Comparison of ENCODE assay signal across 26 cellular contexts in the genomic region with DNA sequence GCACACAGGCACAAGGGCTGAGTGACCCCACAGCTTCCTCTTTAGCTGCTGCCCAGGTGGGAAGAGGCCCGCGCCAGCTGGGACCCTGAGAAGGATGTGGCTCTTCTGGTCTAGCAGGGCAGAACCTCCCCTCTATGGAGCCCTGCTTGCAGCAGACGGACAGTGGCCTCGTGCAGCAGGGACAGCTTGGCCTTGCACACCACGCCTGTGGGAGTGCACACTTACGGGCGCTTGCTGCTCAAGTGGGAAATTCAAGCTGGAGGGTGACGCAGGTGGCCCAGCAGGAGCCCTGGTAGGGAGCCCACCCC.
"Had no signal": no experiment of that assay in that cellular context is flagged by ENCODE, and none has a peak within 500 bp of the region (broad histone marks: within the 10 kb centered on the region; RNA-seq: fewer than 3 reads in every experiment).

No MANE protein-coding gene starts in this region.

- H3K4me1 ChIP-seq: foreskin keratinocyte, gastroesophageal sphincter, heart left ventricle, lower lobe of right lung, parathyroid adenoma, prostate gland, right atrium auricular region, sigmoid colon, stomach, thyroid gland had no signal

- H3K27ac ChIP-seq: dorsolateral prefrontal cortex, epithelial cell of prostate, foreskin keratinocyte, gastroesophageal sphincter, heart left ventricle, hepatocyte, lower lobe of right lung, neutrophil, parathyroid adenoma, prostate gland, right atrium auricular region, sigmoid colon, stomach, thyroid gland had no signal

- H3K36me3 ChIP-seq: gastroesophageal sphincter, heart left ventricle, lower lobe of right lung, neutrophil, prostate gland, right atrium auricular region, sigmoid colon, stomach, thyroid gland had no signal

- H3K4me2 ChIP-seq: hepatocyte had no signal

- DNase-seq: effector CD8-positive, alpha-beta T cell; endodermal cell; foreskin keratinocyte; heart left ventricle; kidney glomerular epithelial cell; left ventricle myocardium superior; lower lobe of right lung; natural killer cell; stimulated activated CD4-positive, alpha-beta T cell treated with anti-CD3 and anti-CD28 coated beads, Interleukin-2, amount 100 ng/mL, for 24 hours; stimulated activated CD4-positive, alpha-beta T cell treated with anti-CD3 and anti-CD28 coated beads, Interleukin-4, amount 100 ng/mL, for 24 hours; stimulated activated naive CD4-positive, alpha-beta T cell treated with Interleukin-2 at 50 U/mL for 16 hours; stomach; thyroid gland; trophoblast cell had no signal

- ATAC-seq: esophagus mucosa; foreskin keratinocyte; gastroesophageal sphincter; heart left ventricle; left colon; left ventricle myocardium superior; lower lobe of right lung; natural killer cell; stimulated activated effector memory CD8-positive, alpha-beta T cell treated with anti-CD3 and anti-CD28 coated beads, Interleukin-12 subunit alpha, Interleukin-12 subunit beta, amount 100 ng/mL, for 72 hours had no signal

- H2AFZ ChIP-seq: hepatocyte, parathyroid adenoma had no signal

- H3K27me3 ChIP-seq: dorsolateral prefrontal cortex, foreskin keratinocyte, heart left ventricle, hepatocyte, neutrophil, right atrium auricular region, sigmoid colon, thyroid gland had no signal

- H3K9me3 ChIP-seq: gastroesophageal sphincter, heart left ventricle, lower lobe of right lung, neutrophil, prostate gland, right atrium auricular region, sigmoid colon, stomach, thyroid gland had no signal

- H3K4me3 ChIP-seq: dorsolateral prefrontal cortex, gastroesophageal sphincter, heart left ventricle, hepatocyte, lower lobe of right lung, prostate gland, right atrium auricular region, sigmoid colon, stomach, thyroid gland had no signal

- H3K9ac ChIP-seq: parathyroid adenoma had no signal
